24 cellular contexts compared by ENCODE assay signal in genomic region chr7:101612885-101613490, GRCh38. TPM values are rescaled to one million over a fixed set of nuclear protein-coding genes. Genes with fewer than 3 reads are reported as not detected.
"Had no signal": no experiment of that assay in that cellular context is flagged by ENCODE, and none has a peak within 500 bp of the region (broad histone marks: within the 10 kb centered on the region; RNA-seq: fewer than 3 reads in every experiment).

No MANE protein-coding gene starts in this region.

- H3K36me3 Mint-ChIP-seq: activated CD4-positive, alpha-beta memory T cell treated with anti-CD3 and anti-CD28 coated beads for 36 hours; activated naive CD4-positive, alpha-beta T cell treated with anti-CD3 and anti-CD28 coated beads, Interleukin-2, amount 50 U/mL, for 24 hours; memory B cell; naive thymus-derived CD8-positive, alpha-beta T cell; type B pancreatic cell had no signal

- DNase-seq: activated CD4-positive, alpha-beta memory T cell treated with anti-CD3 and anti-CD28 coated beads for 36 hours; activated CD4-positive, alpha-beta T cell treated with anti-CD3 and anti-CD28 coated beads for 36 hours; activated effector memory CD4-positive, alpha-beta T cell treated with anti-CD3 and anti-CD28 coated beads, Interleukin-2, amount 50 U/mL, for 16 hours; activated T-cell treated with anti-CD3 and anti-CD28 coated beads, Interleukin-2, amount 50 U/mL, for 24 hours; amygdala; dorsolateral prefrontal cortex; erythroblast; left ventricle myocardium inferior; naive thymus-derived CD8-positive, alpha-beta T cell; stimulated activated CD4-positive, alpha-beta T cell treated with anti-CD3 and anti-CD28 coated beads, Interleukin-4, amount 100 ng/mL, for 24 hours; stimulated activated naive CD4-positive, alpha-beta T cell; WERI-Rb-1 had no signal

- H3K27ac ChIP-seq: breast epithelium, dorsolateral prefrontal cortex, left ventricle myocardium inferior, prostate gland, SK-N-MC, skin epidermis, WERI-Rb-1 had no signal

- H3K9me3 Mint-ChIP-seq: activated CD4-positive, alpha-beta memory T cell treated with anti-CD3 and anti-CD28 coated beads for 36 hours; activated naive CD4-positive, alpha-beta T cell treated with anti-CD3 and anti-CD28 coated beads, Interleukin-2, amount 50 U/mL, for 24 hours; activated T-cell treated with anti-CD3 and anti-CD28 coated beads, Interleukin-2, amount 50 U/mL, for 24 hours; memory B cell; naive thymus-derived CD8-positive, alpha-beta T cell; type B pancreatic cell had no signal

- H3K4me3 Mint-ChIP-seq: activated CD4-positive, alpha-beta memory T cell treated with anti-CD3 and anti-CD28 coated beads for 36 hours; activated CD4-positive, alpha-beta T cell treated with anti-CD3 and anti-CD28 coated beads for 36 hours; activated naive CD4-positive, alpha-beta T cell treated with anti-CD3 and anti-CD28 coated beads, Interleukin-2, amount 50 U/mL, for 24 hours; activated T-cell treated with anti-CD3 and anti-CD28 coated beads, Interleukin-2, amount 50 U/mL, for 24 hours; memory B cell; naive thymus-derived CD8-positive, alpha-beta T cell; type B pancreatic cell had no signal

- H3K4me1 ChIP-seq: breast epithelium, left ventricle myocardium inferior had no signal

- ATAC-seq: activated CD4-positive, alpha-beta T cell treated with anti-CD3 and anti-CD28 coated beads for 36 hours; naive thymus-derived CD8-positive, alpha-beta T cell; right cardiac atrium had no signal

- H3K27ac Mint-ChIP-seq: activated CD4-positive, alpha-beta memory T cell treated with anti-CD3 and anti-CD28 coated beads for 36 hours; activated CD4-positive, alpha-beta T cell treated with anti-CD3 and anti-CD28 coated beads for 36 hours; activated naive CD4-positive, alpha-beta T cell treated with anti-CD3 and anti-CD28 coated beads, Interleukin-2, amount 50 U/mL, for 24 hours; activated T-cell treated with anti-CD3 and anti-CD28 coated beads, Interleukin-2, amount 50 U/mL, for 24 hours; memory B cell; naive thymus-derived CD8-positive, alpha-beta T cell; type B pancreatic cell had no signal

- H3K9me3 ChIP-seq: breast epithelium, left ventricle myocardium inferior, prostate gland had no signal

- H3K4me3 ChIP-seq: breast epithelium, dorsolateral prefrontal cortex, left ventricle myocardium inferior, prostate gland, SK-N-MC, skin epidermis had no signal

- H3K4me1 Mint-ChIP-seq: activated CD4-positive, alpha-beta T cell treated with anti-CD3 and anti-CD28 coated beads for 36 hours; activated naive CD4-positive, alpha-beta T cell treated with anti-CD3 and anti-CD28 coated beads, Interleukin-2, amount 50 U/mL, for 24 hours; memory B cell; naive thymus-derived CD8-positive, alpha-beta T cell had no signal

- H3K36me3 ChIP-seq: breast epithelium, left ventricle myocardium inferior, prostate gland, WERI-Rb-1 had no signal

RNA-seq across cellular contexts. Expression of gene MYL10, which starts 16.1 kb away (rescaled TPM):
- total RNA-seq: activated CD4-positive, alpha-beta memory T cell treated with anti-CD3 and anti-CD28 coated beads for 36 hours; activated CD4-positive, alpha-beta T cell treated with anti-CD3 and anti-CD28 coated beads for 36 hours; breast epithelium; dorsolateral prefrontal cortex; kidney epithelial cell; left ventricle myocardium inferior; mucosa of gallbladder; naive thymus-derived CD8-positive, alpha-beta T cell; prostate gland; right cardiac atrium; subcutaneous adipose tissue; T-helper 1 cell treated with Interleukin-12 subunit alpha and Interleukin-12 subunit beta and Interleukin-4 antibody, amounts not matched to agents 30 ng/mL and 1 ng/mL, for 36 hours had no signal
- polyA plus RNA-seq: naive thymus-derived CD8-positive, alpha-beta T cell; right cardiac atrium had no signal
